ENCODE assay signal across 8 cellular contexts in the genomic region with DNA sequence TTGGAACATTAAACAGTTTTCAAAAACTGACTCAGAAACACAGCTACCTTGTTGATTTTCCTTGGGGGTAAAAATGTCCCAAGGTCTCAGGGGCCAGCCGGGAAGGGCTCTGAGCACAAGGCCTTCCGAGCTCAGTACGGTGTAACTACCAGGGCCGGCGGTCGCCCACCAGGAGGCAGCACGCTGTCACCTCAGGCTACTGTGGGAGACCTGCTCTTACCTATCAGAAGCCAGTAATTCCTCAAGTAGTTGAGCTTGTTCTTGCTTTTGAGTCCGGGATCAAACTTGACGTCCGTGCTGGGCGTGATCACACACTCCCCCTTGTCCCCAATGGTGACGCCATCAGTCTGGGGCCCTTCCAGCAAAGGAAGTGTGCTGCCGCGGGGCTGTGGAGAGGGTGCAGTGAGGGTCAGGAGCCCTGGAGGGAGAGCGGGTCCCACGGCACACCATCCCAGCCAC. TPM values are rescaled to one million over a fixed set of nuclear protein-coding genes. Genes with fewer than 3 reads are reported as not detected.
A peak's percentile ranks its signal among the peaks of the same experiment; 100 is the strongest.
DNase-seq lines count a peak whose midpoint lies in the region; ATAC-seq and TF ChIP-seq lines count a peak whose summit lies in the region.

No MANE protein-coding gene starts in this region.

- peaks cover 2% of the 10 kb centered on the region; the same call in 1 of the 2 replicates for H3K4me1 ChIP-seq in IMR-90 (ENCODE audit: control insufficient read depth, insufficient read depth, low read length)
- no peaks in the 10 kb centered on the region for H3K4me1 ChIP-seq in aorta (ENCODE audit: control insufficient read depth in 1 of 2, insufficient read depth in 2 of 2, low read length in 2 of 2)

- no peak overlapping the region for H4K8ac ChIP-seq in IMR-90 (ENCODE audit: low read depth in 2 of 2, low read length in 2 of 2)

- peak overlapping the region; percentile 78 for H3K27ac Mint-ChIP-seq in activated CD8-positive, alpha-beta T cell treated with anti-CD3 and anti-CD28 coated beads for 36 hours
- H3K27ac Mint-ChIP-seq in naive thymus-derived CD8-positive, alpha-beta T cell: peak overlapping the region in 6 of 10 donors; percentile 21 to 94 (median 70)

- no peaks in the 10 kb centered on the region for H3K27me3 Mint-ChIP-seq in activated CD8-positive, alpha-beta T cell treated with anti-CD3 and anti-CD28 coated beads for 36 hours
- H3K27me3 Mint-ChIP-seq in naive thymus-derived CD8-positive, alpha-beta T cell: no peaks in the 10 kb centered on the region

- no peak overlapping the region for H3K9ac ChIP-seq in IMR-90 (ENCODE audit: low read depth, low read length)

- DNase-seq in BJ (ENCODE audit: low read depth) (no peak), IMR-90 (peak; percentile 27), epithelial cell of esophagus (ENCODE audit: low read depth) (peak; percentile 84), aorta (peak in 1 of 2 donors; percentile 87), SIG-M5 treated with dmso at 0.1 percent for 504 hours (lab: John Stamatoyannopoulos, UW; ENCODE audit: unreplicated experiment) (no peak), GM19240 (ENCODE audit: insufficient read length, low spot score) (no peak)
- DNase-seq in activated CD8-positive, alpha-beta T cell treated with anti-CD3 and anti-CD28 coated beads for 36 hours: peak; percentile 78
- DNase-seq in naive thymus-derived CD8-positive, alpha-beta T cell: peak in 9 of 10 donors; percentile 45 to 77 (median 51)

- H3K9me3 Mint-ChIP-seq in activated CD8-positive, alpha-beta T cell treated with anti-CD3 and anti-CD28 coated beads for 36 hours: peaks cover 4% of the 10 kb centered on the region
- peaks cover 0 to 7% (median 4%) of the 10 kb centered on the region in 9 donors for H3K9me3 Mint-ChIP-seq in naive thymus-derived CD8-positive, alpha-beta T cell

- TF ChIP-seq POLR2A in IMR-90 (IDR thresholded peaks at IDR 0.05; ENCODE audit: low read depth, low read length): no peak

- TF ChIP-seq CTCF in BJ (IDR thresholded peaks at IDR 0.05; ENCODE audit: insufficient read depth, low read depth, low read length) (peak; percentile 46), IMR-90 (conservative IDR thresholded peaks at IDR 0.05; ENCODE audit: low read depth, low read length) (peak; percentile 43), epithelial cell of esophagus (IDR thresholded peaks at IDR 0.05; ENCODE audit: insufficient read depth, low read depth, low read length, missing control alignments) (peak; percentile 69)
- peak; percentile 71 for TF ChIP-seq CTCF in activated CD8-positive, alpha-beta T cell treated with anti-CD3 and anti-CD28 coated beads for 36 hours (IDR thresholded peaks at IDR 0.05)

- no peak overlapping the region for H2AFZ ChIP-seq in IMR-90 (replicated peaks; ENCODE audit: low read length, poor library complexity)

- H3K23ac ChIP-seq in IMR-90 (ENCODE audit: low read depth, low read length): no peak overlapping the region

- POLR2A ChIA-PET in BJ (lab: Charles Lee) (no interaction called here), IMR-90 (lab: Charles Lee; ENCODE audit: unreplicated experiment) (no interaction called here)
- POLR2A ChIA-PET in activated CD8-positive, alpha-beta T cell treated with anti-CD3 and anti-CD28 coated beads for 36 hours (lab: Charles Lee): interaction anchor here (0.6 to 5.1 kb wide), 6 partner anchors 11 to 82 kb away, joined by 3 to 27 read pairs (median 3); partner anchors contain the start of gene ERN1
- POLR2A ChIA-PET in naive thymus-derived CD8-positive, alpha-beta T cell (lab: Charles Lee): interaction anchor here (0.6 to 1.1 kb wide), 4 partner anchors 44 to 82 kb away, joined by 3 to 6 read pairs (median 4); partner anchors contain the start of genes ERN1 and ICAM2

- no peak overlapping the region for H2AK9ac ChIP-seq in IMR-90 (replicated peaks; ENCODE audit: low read depth, low read length, poor library complexity)

- no TSS peak for BruUV-seq in IMR-90 (replicated peaks; lab: Mats Ljungman, UMichigan)

- peaks cover 54% of the 10 kb centered on the region for H3K36me3 Mint-ChIP-seq in activated CD8-positive, alpha-beta T cell treated with anti-CD3 and anti-CD28 coated beads for 36 hours (ENCODE audit: low read depth)
- H3K36me3 Mint-ChIP-seq in naive thymus-derived CD8-positive, alpha-beta T cell: peaks cover 6 to 51% (median 28%) of the 10 kb centered on the region in 3 donors

- H2BK120ac ChIP-seq in IMR-90 (ENCODE audit: low read depth, low read length): no peak overlapping the region

- no peak overlapping the region for H3K4me3 ChIP-seq in BJ (ENCODE audit: low read depth, low read length)
- H3K4me3 ChIP-seq in IMR-90 (ENCODE audit: insufficient read depth, low read depth, low read length): no peak overlapping the region
- peak overlapping the region; percentile 21 for H3K4me3 ChIP-seq in epithelial cell of esophagus (ENCODE audit: low read length)
- H3K4me3 ChIP-seq in aorta (ENCODE audit: low read length in 2 of 2): no peak overlapping the region

- no peak overlapping the region for H3K56ac ChIP-seq in IMR-90 (ENCODE audit: extremely low read depth, insufficient read depth, low read length)

- no peak overlapping the region for H2BK20ac ChIP-seq in IMR-90 (ENCODE audit: low read depth, low read length)

- peaks cover 3% of the 10 kb centered on the region; the same call in 1 of the 2 replicates for H3K9me1 ChIP-seq in IMR-90 (ENCODE audit: insufficient read depth, low read length)

- dilution Hi-C loops in IMR-90 (cut with HindIII; ENCODE audit: low sequenced_read_pairs, unreplicated experiment): no loop called here

- H3K9me3 ChIP-seq in IMR-90 (ENCODE audit: control insufficient read depth, insufficient read depth, low read length): peaks cover 2% of the 10 kb centered on the region; the same call in 1 of the 2 replicates
- H3K9me3 ChIP-seq in aorta (ENCODE audit: control insufficient read depth, low read length): peaks cover 2% of the 10 kb centered on the region

- H3K4me2 ChIP-seq in IMR-90 (ENCODE audit: low read depth, low read length): no peak overlapping the region

- peak; percentile 57 for TF ChIP-seq RAD21 in IMR-90 (IDR thresholded peaks at IDR 0.05; ENCODE audit: low read length)

- no peak overlapping the region for H4K5ac ChIP-seq in IMR-90 (ENCODE audit: low read depth, low read length)

- in situ Hi-C loops in IMR-90 (cut with MboI; ENCODE audit: low sequenced_read_pairs): no loop called here

- no peak overlapping the region for H3K27ac ChIP-seq in IMR-90 (ENCODE audit: insufficient read depth, low read length)
- H3K27ac ChIP-seq in aorta (ENCODE audit: low read depth in 1 of 2, low read length in 2 of 2): no peak overlapping the region

- no peak overlapping the region for H2AK5ac ChIP-seq in IMR-90 (ENCODE audit: low read depth, low read length)

- H4K91ac ChIP-seq in IMR-90 (ENCODE audit: insufficient read depth, low read depth, low read length): no peak overlapping the region

- peak overlapping the region; percentile 54 for H3K4me3 Mint-ChIP-seq in activated CD8-positive, alpha-beta T cell treated with anti-CD3 and anti-CD28 coated beads for 36 hours
- peak overlapping the region in 5 of 10 donors; percentile 28 to 73 (median 30) for H3K4me3 Mint-ChIP-seq in naive thymus-derived CD8-positive, alpha-beta T cell

- no peak overlapping the region for H3K4ac ChIP-seq in IMR-90 (ENCODE audit: low read depth, low read length)

- ATAC-seq in IMR-90 (ENCODE audit: low read depth) (peak; percentile 49), aorta (ENCODE audit: low FRiP score) (peak; percentile 74)
- ATAC-seq in activated CD8-positive, alpha-beta T cell treated with anti-CD3 and anti-CD28 coated beads for 36 hours: peak; percentile 45
- peak; percentile 77 to 91 for ATAC-seq in naive thymus-derived CD8-positive, alpha-beta T cell

- H3K36me3 ChIP-seq in BJ (ENCODE audit: control insufficient read depth, insufficient read depth, low read length): peaks cover 2% of the 10 kb centered on the region
- peaks cover 17% of the 10 kb centered on the region for H3K36me3 ChIP-seq in IMR-90 (ENCODE audit: control insufficient read depth, insufficient read depth, low read length)
- H3K36me3 ChIP-seq in aorta (ENCODE audit: control insufficient read depth in 1 of 2, insufficient read depth in 2 of 2, low read length in 1 of 2): peaks cover 0 to 3% of the 10 kb centered on the region in 2 donors

- 53% methylated on average over 4 of the region's 16 CpGs; no CpG with 5 or more reads in 1 of the 2 experiments for WGBS in IMR-90 (ENCODE audit: extremely low coverage in 2 of 2, insufficient read length in 1 of 2), 2 experiments
- 67 to 68% methylated on average over 16 of the region's 16 CpGs for WGBS in aorta, 2 donors

- peaks cover 73% of the 10 kb centered on the region for H3K4me1 Mint-ChIP-seq in activated CD8-positive, alpha-beta T cell treated with anti-CD3 and anti-CD28 coated beads for 36 hours (ENCODE audit: low read depth)
- peaks cover 4 to 85% (median 45%) of the 10 kb centered on the region in 4 donors for H3K4me1 Mint-ChIP-seq in naive thymus-derived CD8-positive, alpha-beta T cell

- H2BK15ac ChIP-seq in IMR-90 (ENCODE audit: low read depth, low read length): no peak overlapping the region

- no peak overlapping the region for H2BK5ac ChIP-seq in IMR-90 (ENCODE audit: low read depth, low read length, poor library complexity, severe bottlenecking)

- H3K18ac ChIP-seq in IMR-90 (ENCODE audit: low read depth, low read length): no peak overlapping the region

- CTCF ChIA-PET in BJ (lab: Yijun Ruan, JAX): interaction anchor here (0.5 to 7.4 kb wide), 6 partner anchors 10 to 116 kb away, joined by 3 to 57 read pairs (median 4); no protein-coding TSS in a partner anchor
- CTCF ChIA-PET in IMR-90 (lab: Yijun Ruan, JAX): interaction anchor here (0.6 to 1.1 kb wide), 3 partner anchors 11 to 70 kb away, joined by 3 to 4 read pairs (median 4); partner anchors contain the start of gene ERN1
- CTCF ChIA-PET in activated CD8-positive, alpha-beta T cell treated with anti-CD3 and anti-CD28 coated beads for 36 hours (lab: Charles Lee): interaction anchor here (0.6 to 12.8 kb wide), 30 partner anchors 9 to 228 kb away, joined by 3 to 228 read pairs (median 5); partner anchors contain the start of gene ERN1

- H3K79me1 ChIP-seq in IMR-90 (ENCODE audit: low read depth in 1 of 2, low read length in 2 of 2): 0 out of 4 replicates have a peak, but pooled peaks cover 0 to 3% of the 10 kb centered on the region in 2 experiments

- no peak overlapping the region for H3K14ac ChIP-seq in IMR-90 (replicated peaks; ENCODE audit: low read depth, low read length)

- H4K20me1 ChIP-seq in IMR-90 (ENCODE audit: insufficient read depth, low read length): no peaks in the 10 kb centered on the region

- intact Hi-C loops in IMR-90 (cut with micrococcal nuclease) (loop anchor here (1.0 kb wide), 1 partner anchor 70 kb away; no protein-coding TSS in a partner anchor), aorta (cut with DNase I) (loop anchor here (5.0 kb wide), 1 partner anchor 69 kb away; the partner anchor contains the start of gene ERN1 (in 2 of the 2))
- intact Hi-C loops in activated CD8-positive, alpha-beta T cell treated with anti-CD3 and anti-CD28 coated beads for 36 hours (cut with micrococcal nuclease): loop anchor here (5.0 kb wide), 1 partner anchor 69 kb away; the partner anchor contains the start of gene ERN1

- H3K27me3 ChIP-seq in BJ (ENCODE audit: control insufficient read depth, insufficient read depth, low read length) (no peaks in the 10 kb centered on the region), IMR-90 (ENCODE audit: control insufficient read depth, insufficient read depth, low read length) (no peaks in the 10 kb centered on the region), aorta (ENCODE audit: control insufficient read depth in 1 of 2, insufficient read depth in 2 of 2, low read length in 1 of 2) (no peaks in the 10 kb centered on the region)

RNA-seq across cellular contexts. Expression of gene ICAM2, which starts 43.4 kb away (rescaled TPM):
- polyA plus RNA-seq in BJ (2011; rRNA removed): 0.91 and 1.6 TPM in 2 replicates
- polyA minus RNA-seq in BJ (2011; rRNA and poly(A)+ RNA removed): 1.5 TPM in 1 of 2 replicates, not detected in the other
- 0.28 TPM in 1 of 2 replicates, not detected in the other for total RNA-seq in IMR-90 (2012; rRNA removed)
- polyA plus RNA-seq in IMR-90 (2012; rRNA removed): 0.12 and 0.17 TPM in 2 replicates
- 0.38 and 0.51 TPM in 2 replicates for polyA plus RNA-seq in IMR-90 (2012; cell fraction: cytosol; rRNA removed)
- polyA plus RNA-seq in IMR-90 (2012; cell fraction: nucleus; rRNA removed; ENCODE audit: low replicate concordance): 0.08 and 0.14 TPM in 2 replicates
- 10 to 100 TPM; 53.3 to 53.7 TPM for total RNA-seq in activated CD8-positive, alpha-beta T cell treated with anti-CD3 and anti-CD28 coated beads for 36 hours
- 10 to 100 TPM; 89.2 to 89.3 TPM for total RNA-seq in naive thymus-derived CD8-positive, alpha-beta T cell
- 100 to 1,000 TPM; 218 to 306 (median 289) TPM for polyA plus RNA-seq in naive thymus-derived CD8-positive, alpha-beta T cell
- 10 to 100 TPM; 24.9 to 36.0 TPM for total RNA-seq in aorta
- 1 to 10 TPM; 3.9 to 9.7 TPM for polyA plus RNA-seq in aorta

Comparison
In these comparisons a context has a peak if more than half of its experiments do, and no peak if none do; other contexts are left out.
1. DNase-seq: peak in IMR-90 (single experiment), activated CD8-positive, alpha-beta T cell treated with anti-CD3 and anti-CD28 coated beads for 36 hours (single experiment), epithelial cell of esophagus (single experiment) and naive thymus-derived CD8-positive, alpha-beta T cell (9 of 10); none in BJ (single experiment), SIG-M5 treated with dmso at 0.1 percent for 504 hours (single experiment) and GM19240 (single experiment).
2. RNA of gene ICAM2, which starts 43.4 kb away (total RNA-seq): 89.2 to 89.3 TPM in naive thymus-derived CD8-positive, alpha-beta T cell, 53.3 to 53.7 TPM in activated CD8-positive, alpha-beta T cell treated with anti-CD3 and anti-CD28 coated beads for 36 hours and 24.9 to 36.0 TPM in aorta; 0.28 TPM in IMR-90; every median in the first group is over 10 times any median in the second.
3. POLR2A ChIA-PET loops: an anchor here in activated CD8-positive, alpha-beta T cell treated with anti-CD3 and anti-CD28 coated beads for 36 hours (0.6 to 5.1 kb wide) and naive thymus-derived CD8-positive, alpha-beta T cell (0.6 to 1.1 kb wide); none called in BJ and IMR-90.
4. Peak in every context shown above with its lines, with median percentiles within 50 percentile points of each other: CTCF ChIP-seq and ATAC-seq.